8 cellular contexts compared by ENCODE assay signal in the genomic region with DNA sequence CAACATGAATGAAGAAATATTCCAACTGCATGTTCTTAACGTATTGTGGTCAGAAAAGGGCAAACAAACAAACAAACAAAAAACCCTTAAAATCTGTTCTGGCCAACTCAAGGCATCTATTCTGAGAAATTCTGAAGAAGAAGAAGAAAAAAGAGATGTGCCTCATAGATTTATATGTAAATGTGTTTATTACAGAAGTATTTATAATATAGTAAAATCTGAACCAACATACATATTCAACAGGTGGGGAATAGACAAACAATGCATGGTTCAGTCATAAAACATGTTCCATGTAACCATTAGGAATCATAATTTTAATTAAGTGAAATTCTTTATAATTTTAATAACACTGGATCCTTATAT. TPM values are rescaled to one million over a fixed set of nuclear protein-coding genes. Genes with fewer than 3 reads are reported as not detected.
DNase-seq lines count a peak whose midpoint lies in the region; ATAC-seq and TF ChIP-seq lines count a peak whose summit lies in the region.

No MANE protein-coding gene starts in this region.

- no peak for ATAC-seq in HG03354 (IDR thresholded peaks at IDR 0.05; ENCODE audit: poor library complexity, severe bottlenecking, unreplicated experiment)

- H3K4me3 ChIP-seq in BE2C (ENCODE audit: low read depth, low read length) = peak overlapping the region; percentile 90
- peak overlapping the region; percentile 74 for H3K4me3 ChIP-seq in LNCaP clone FGC (ENCODE audit: low read depth, low read length)
- peak overlapping the region; percentile 85 for H3K4me3 ChIP-seq in epithelial cell of esophagus (ENCODE audit: low read length)
- H3K4me3 ChIP-seq in osteoblast (ENCODE audit: insufficient read depth, low read length) = peak overlapping the region; percentile 87

- DNase-seq in BE2C (no peak), LNCaP clone FGC (ENCODE audit: low read depth) (no peak), epithelial cell of esophagus (ENCODE audit: low read depth) (no peak), osteoblast (ENCODE audit: insufficient read length, low spot score, missing footprints) (no peak), NOMO-1 (lab: John Stamatoyannopoulos, UW; ENCODE audit: unreplicated experiment in 2 of 2) (no peak)
- DNase-seq in effector CD8-positive, alpha-beta T cell (lab: John Stamatoyannopoulos, UW) = no peak
- no peak for DNase-seq in activated effector memory CD4-positive, alpha-beta T cell treated with anti-CD3 and anti-CD28 coated beads, Interleukin-2, amount 50 U/mL, for 16 hours

- peaks cover 2% of the 10 kb centered on the region for H3K79me2 ChIP-seq in osteoblast (ENCODE audit: insufficient read depth, low read length)

- H2AFZ ChIP-seq in osteoblast (ENCODE audit: low read length) = peak overlapping the region; percentile 97

- H3K27ac ChIP-seq in osteoblast (ENCODE audit: low read depth, low read length) = peak overlapping the region; percentile 89

- H3K4me1 ChIP-seq in BE2C (peaks cover 4% of the 10 kb centered on the region; the same call in 1 of the 2 replicates), osteoblast (ENCODE audit: insufficient read depth, low read length) (peaks cover 23% of the 10 kb centered on the region)

- H4K20me1 ChIP-seq in osteoblast (ENCODE audit: insufficient read depth, low read length) = no peaks in the 10 kb centered on the region

- H3K4me2 ChIP-seq in osteoblast (ENCODE audit: insufficient read depth, low read length) = peak overlapping the region; percentile 86

- H3K27me3 ChIP-seq in BE2C (no peaks in the 10 kb centered on the region), osteoblast (ENCODE audit: insufficient read depth, low read length) (no peaks in the 10 kb centered on the region)

- TF ChIP-seq CTCF in BE2C (IDR thresholded peaks at IDR 0.05; ENCODE audit: low read depth, low read length) (no peak), LNCaP clone FGC (IDR thresholded peaks at IDR 0.05; ENCODE audit: control insufficient read depth, extremely low read depth, insufficient read depth) (no peak), epithelial cell of esophagus (IDR thresholded peaks at IDR 0.05; ENCODE audit: insufficient read depth, low read depth, low read length, missing control alignments) (no peak), osteoblast (IDR thresholded peaks at IDR 0.05; ENCODE audit: extremely low read depth, low read depth, low read length) (no peak)

- H3K36me3 ChIP-seq in BE2C = no peaks in the 10 kb centered on the region
- H3K36me3 ChIP-seq in osteoblast (ENCODE audit: insufficient read depth, low read length) = peaks cover 5% of the 10 kb centered on the region

- H3K9me3 ChIP-seq in BE2C = no peaks in the 10 kb centered on the region
- no peaks in the 10 kb centered on the region for H3K9me3 ChIP-seq in osteoblast (ENCODE audit: low read depth, low read length)

RNA-seq across cellular contexts. Expression of a gene that starts 0.6 kb away (rescaled TPM):
- polyA plus RNA-seq in BE2C (2012; ENCODE audit: insufficient read depth, insufficient read length, low read depth) = 4.9 TPM
- total RNA-seq in osteoblast = 24.2 and 25.0 TPM in 2 replicates

RNA-seq across cellular contexts. Expression of a gene that starts 17.3 kb away (rescaled TPM):
- polyA plus RNA-seq in BE2C (2012; ENCODE audit: insufficient read depth, insufficient read length, low read depth) = 3.6 TPM
- 16.3 and 17.4 TPM in 2 replicates for total RNA-seq in osteoblast

RNA-seq across cellular contexts. Expression of a gene that starts 36.5 kb away (rescaled TPM):
- 2.4 TPM for polyA plus RNA-seq in BE2C (2012; ENCODE audit: insufficient read depth, insufficient read length, low read depth)
- 25.3 and 26.2 TPM in 2 replicates for total RNA-seq in osteoblast
